ENCODE assay signal across 12 cellular contexts in the genomic region with DNA sequence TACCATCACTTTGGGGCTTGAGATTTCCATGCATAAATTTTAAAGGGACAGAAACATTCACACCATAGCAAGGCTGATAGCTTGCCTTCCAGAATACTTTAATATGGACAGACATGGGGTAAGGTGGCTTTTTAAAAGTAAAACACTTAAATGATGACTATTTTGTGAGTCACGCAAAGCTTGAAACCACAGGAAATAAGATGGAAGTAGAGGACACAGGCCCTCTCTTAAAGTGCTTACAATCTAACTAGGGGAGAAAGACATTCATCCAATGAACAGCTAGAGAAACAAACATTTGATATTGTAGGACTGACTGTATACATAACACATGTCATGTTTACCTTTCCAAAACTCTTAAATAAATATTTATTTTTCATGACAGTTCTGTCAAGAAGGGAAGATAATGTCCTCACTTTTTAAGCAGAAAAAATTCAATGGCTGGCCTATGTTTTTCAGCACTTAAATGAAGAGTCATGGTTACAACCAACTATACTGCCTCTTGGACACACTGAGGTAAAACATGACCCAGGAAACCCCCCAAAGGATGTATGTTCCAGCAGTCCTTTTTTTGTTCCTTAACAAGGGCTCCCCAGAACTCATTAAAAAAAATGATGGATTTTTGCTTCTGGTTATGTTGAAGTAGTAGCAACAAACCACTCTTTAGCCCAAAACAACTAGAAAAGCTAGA.
DNase-seq lines count a peak whose midpoint lies in the region; ATAC-seq and TF ChIP-seq lines count a peak whose summit lies in the region.
"Had no signal": no experiment of that assay in that cellular context is flagged by ENCODE, and none has a peak within 500 bp of the region (broad histone marks: within the 10 kb centered on the region; RNA-seq: fewer than 3 reads in every experiment).

No MANE protein-coding gene starts in this region.

- intact Hi-C loops in left lung (cut with DNase I): no loop called here

- peak overlapping the region; percentile 36 for H2AFZ ChIP-seq in ACC112 (ENCODE audit: low read length, unreplicated experiment)

- H3K4me1 ChIP-seq in ACC112 (ENCODE audit: control insufficient read depth, insufficient read depth, low read length, unreplicated experiment) (peaks cover 29% of the 10 kb centered on the region), left lung (no peaks in the 10 kb centered on the region)

- peak overlapping the region; percentile 27; the same call in 1 of the 2 replicates for H3K4me3 ChIP-seq in ACC112 (ENCODE audit: low read depth, low read length)
- no peak overlapping the region for H3K4me3 ChIP-seq in left lung
- H3K4me3 ChIP-seq: BLaER1 treated with 17β-estradiol and CSF1 and Interleukin-3, amounts not matched to agents 10 nM and 100 nM; heart left ventricle had no signal

- H3K36me3 ChIP-seq in ACC112 (ENCODE audit: insufficient read depth, low read length): no peaks in the 10 kb centered on the region
- no peaks in the 10 kb centered on the region for H3K36me3 ChIP-seq in left lung
- H3K36me3 ChIP-seq: BLaER1 treated with 17β-estradiol and CSF1 and Interleukin-3, amounts not matched to agents 10 nM and 100 nM; heart left ventricle; neutrophil had no signal

- H3K27ac ChIP-seq in ACC112 (ENCODE audit: low read depth, low read length) (peak overlapping the region; percentile 57), left lung (no peak overlapping the region)
- H3K27ac ChIP-seq: BLaER1 treated with 17β-estradiol and CSF1 and Interleukin-3, amounts not matched to agents 10 nM and 100 nM; heart left ventricle; neutrophil had no signal

- H3K27me3 ChIP-seq in ACC112 (ENCODE audit: insufficient read depth, low read length) (no peaks in the 10 kb centered on the region), left lung (no peaks in the 10 kb centered on the region)
- H3K27me3 ChIP-seq: BLaER1 treated with 17β-estradiol and CSF1 and Interleukin-3, amounts not matched to agents 10 nM and 100 nM; heart left ventricle; neutrophil had no signal

- DNase-seq in HCEC 1CT: peak; percentile 89
- peak; percentile 24 for DNase-seq in fibroblast of the conjunctiva (ENCODE audit: low read depth)
- DNase-seq in GM10266 (ENCODE audit: extremely low spot score): no peak
- DNase-seq in left lung: no peak
- DNase-seq in NCI-H524 (lab: John Stamatoyannopoulos, UW): no peak
- DNase-seq: heart left ventricle, NCI-H1417 treated with DMSO at 0.1 percent for 48 hours had no signal

- no peaks in the 10 kb centered on the region for H3K79me2 ChIP-seq in ACC112 (ENCODE audit: control insufficient read depth, insufficient read depth, low read length, unreplicated experiment)

- peaks cover 0 to 11% of the 10 kb centered on the region in 2 donors for H3K9me3 ChIP-seq in left lung
- H3K9me3 ChIP-seq: neutrophil had no signal

- ATAC-seq in SK-N-SH treated with all-trans-retinoic acid at 6 μM for 48 hours (peak; percentile 84), left lung (no peak), HG02884 (IDR thresholded peaks at IDR 0.05; ENCODE audit: unreplicated experiment) (no peak)
- ATAC-seq: heart left ventricle had no signal

- no peak for TF ChIP-seq CTCF in GM10266 (IDR thresholded peaks at IDR 0.05; ENCODE audit: control insufficient read depth, insufficient read depth, low read depth, missing control alignments)
- no peak for TF ChIP-seq CTCF in left lung (IDR thresholded peaks at IDR 0.05)

TF ChIP-seq in SK-N-SH treated with all-trans-retinoic acid at 6 μM for 48 hours, 23 proteins besides CTCF, POLR2A, EP300 and RAD21:
- no peak for TF ChIP-seq ARNTL (CRISPR knock-in tag; IDR thresholded peaks at IDR 0.05; ENCODE audit: borderline replicate concordance, low read depth)
- TF ChIP-seq RARB (CRISPR knock-in tag; IDR thresholded peaks at IDR 0.05): no peak
- TF ChIP-seq, protein P1, sequence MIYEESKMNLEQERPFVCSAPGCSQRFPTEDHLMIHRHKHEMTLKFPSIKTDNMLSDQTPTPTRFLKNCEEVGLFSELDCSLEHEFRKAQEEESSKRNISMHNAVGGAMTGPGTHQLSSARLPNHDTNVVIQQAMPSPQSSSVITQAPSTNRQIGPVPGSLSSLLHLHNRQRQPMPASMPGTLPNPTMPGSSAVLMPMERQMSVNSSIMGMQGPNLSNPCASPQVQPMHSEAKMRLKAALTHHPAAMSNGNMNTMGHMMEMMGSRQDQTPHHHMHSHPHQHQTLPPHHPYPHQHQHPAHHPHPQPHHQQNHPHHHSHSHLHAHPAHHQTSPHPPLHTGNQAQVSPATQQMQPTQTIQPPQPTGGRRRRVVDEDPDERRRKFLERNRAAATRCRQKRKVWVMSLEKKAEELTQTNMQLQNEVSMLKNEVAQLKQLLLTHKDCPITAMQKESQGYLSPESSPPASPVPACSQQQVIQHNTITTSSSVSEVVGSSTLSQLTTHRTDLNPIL (CRISPR knock-in tag; IDR thresholded peaks at IDR 0.05; ENCODE audit: low read depth): no peak
- no peak for TF ChIP-seq ZNF565 (CRISPR knock-in tag; conservative IDR thresholded peaks at IDR 0.05; ENCODE audit: low read depth)
- no peak for TF ChIP-seq ZNF70 (CRISPR knock-in tag; IDR thresholded peaks at IDR 0.05)
- no peak for TF ChIP-seq ZFP3 (CRISPR knock-in tag; IDR thresholded peaks at IDR 0.05)
- no peak for TF ChIP-seq TOX (CRISPR knock-in tag; IDR thresholded peaks at IDR 0.05; ENCODE audit: borderline replicate concordance)
- TF ChIP-seq OSR1 (CRISPR knock-in tag; IDR thresholded peaks at IDR 0.05): no peak
- TF ChIP-seq, protein P2, sequence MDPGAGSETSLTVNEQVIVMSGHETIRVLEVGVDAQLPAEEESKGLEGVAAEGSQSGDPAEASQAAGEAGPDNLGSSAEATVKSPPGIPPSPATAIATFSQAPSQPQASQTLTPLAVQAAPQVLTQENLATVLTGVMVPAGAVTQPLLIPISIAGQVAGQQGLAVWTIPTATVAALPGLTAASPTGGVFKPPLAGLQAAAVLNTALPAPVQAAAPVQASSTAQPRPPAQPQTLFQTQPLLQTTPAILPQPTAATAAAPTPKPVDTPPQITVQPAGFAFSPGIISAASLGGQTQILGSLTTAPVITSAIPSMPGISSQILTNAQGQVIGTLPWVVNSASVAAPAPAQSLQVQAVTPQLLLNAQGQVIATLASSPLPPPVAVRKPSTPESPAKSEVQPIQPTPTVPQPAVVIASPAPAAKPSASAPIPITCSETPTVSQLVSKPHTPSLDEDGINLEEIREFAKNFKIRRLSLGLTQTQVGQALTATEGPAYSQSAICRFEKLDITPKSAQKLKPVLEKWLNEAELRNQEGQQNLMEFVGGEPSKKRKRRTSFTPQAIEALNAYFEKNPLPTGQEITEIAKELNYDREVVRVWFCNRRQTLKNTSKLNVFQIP (CRISPR knock-in tag; IDR thresholded peaks at IDR 0.05; ENCODE audit: borderline replicate concordance, low read depth): no peak

Comparison
In these comparisons a context has a peak if more than half of its experiments do, and no peak if none do; other contexts are left out.
1. DNase-seq: peak in HCEC 1CT (single experiment) and fibroblast of the conjunctiva (single experiment); none in GM10266 (single experiment), left lung (0 of 2) and NCI-H524 (0 of 2).